ENCODE assay signal across 9 cellular contexts in genomic region chr22:17896552-17896951, GRCh38.
DNase-seq lines count a peak whose midpoint lies in the region; ATAC-seq, FAIRE-seq and TF ChIP-seq lines count a peak whose summit lies in the region.
"Had no signal": no experiment of that assay in that cellular context is flagged by ENCODE, and none has a peak within 500 bp of the region (broad histone marks: within the 10 kb centered on the region; RNA-seq: fewer than 3 reads in every experiment).

No MANE protein-coding gene starts in this region.

- no peak for DNase-seq in astrocyte (ENCODE audit: low read depth)
- DNase-seq in left ventricle myocardium inferior: peak; percentile 44
- no peak for DNase-seq in sciatic nerve (ENCODE audit: low spot score)
- no peak for DNase-seq in CD1c-positive myeloid dendritic cell (ENCODE audit: extremely low spot score)
- no peak for DNase-seq in GM20000 (ENCODE audit: low spot score)
- no peak for DNase-seq in activated CD8-positive, alpha-beta T cell treated with anti-CD3 and anti-CD28 coated beads, Interleukin-2, amount 10 ng/mL, durations not matched to agents 7 days and 5 days
- DNase-seq: NCI-H748 treated with DMSO at 0.1 percent for 48 hours had no signal

- H3K4me1 ChIP-seq in astrocyte (ENCODE audit: insufficient read depth, low read length) (no peaks in the 10 kb centered on the region), left ventricle myocardium inferior (peaks cover 36% of the 10 kb centered on the region)

- H3K9ac ChIP-seq in astrocyte (ENCODE audit: low read length): no peak overlapping the region

- H3K36me3 Mint-ChIP-seq in astrocyte (ENCODE audit: low read depth, unreplicated experiment): peaks cover 22% of the 10 kb centered on the region
- H3K36me3 Mint-ChIP-seq in activated CD8-positive, alpha-beta T cell treated with anti-CD3 and anti-CD28 coated beads, Interleukin-2, amount 10 ng/mL, durations not matched to agents 7 days and 5 days (ENCODE audit: low read depth): peaks cover 12% of the 10 kb centered on the region

- peaks cover 3% of the 10 kb centered on the region for H3K79me2 ChIP-seq in astrocyte (ENCODE audit: insufficient read depth, low read length)

- peak; percentile 50 for ATAC-seq in sciatic nerve
- ATAC-seq in activated CD8-positive, alpha-beta T cell treated with anti-CD3 and anti-CD28 coated beads, Interleukin-2, amount 10 ng/mL, durations not matched to agents 7 days and 5 days: no peak
- ATAC-seq in GM21447 (IDR thresholded peaks at IDR 0.05; ENCODE audit: unreplicated experiment): no peak

- H3K4me2 ChIP-seq in astrocyte (ENCODE audit: low read length): no peak overlapping the region

- CTCF ChIA-PET in activated CD8-positive, alpha-beta T cell treated with anti-CD3 and anti-CD28 coated beads, Interleukin-2, amount 10 ng/mL, durations not matched to agents 7 days and 5 days (lab: Charles Lee): no interaction called here

- FAIRE-seq in astrocyte (lab: Jason Lieb, UNC): no peak

- H2AFZ ChIP-seq in astrocyte (ENCODE audit: low read depth, low read length): no peak overlapping the region

- peaks cover 11% of the 10 kb centered on the region for H4K20me1 ChIP-seq in astrocyte (ENCODE audit: insufficient read depth, low read length)

- intact Hi-C loops in left ventricle myocardium inferior (cut with micrococcal nuclease): no loop called here
- intact Hi-C loops in sciatic nerve (cut with DNase I): no loop called here

- H3K27ac Mint-ChIP-seq in astrocyte (ENCODE audit: unreplicated experiment): no peak overlapping the region
- H3K27ac Mint-ChIP-seq in activated CD8-positive, alpha-beta T cell treated with anti-CD3 and anti-CD28 coated beads, Interleukin-2, amount 10 ng/mL, durations not matched to agents 7 days and 5 days: no peak overlapping the region

- POLR2A ChIA-PET in activated CD8-positive, alpha-beta T cell treated with anti-CD3 and anti-CD28 coated beads, Interleukin-2, amount 10 ng/mL, durations not matched to agents 7 days and 5 days (lab: Charles Lee): no interaction called here

- TF ChIP-seq CTCF in GM12875 (IDR thresholded peaks at IDR 0.05; ENCODE audit: borderline replicate concordance, insufficient read depth, low read depth, low read length) (peak; percentile 26; the same call in 1 of the 2 replicates), astrocyte (IDR thresholded peaks at IDR 0.05; ENCODE audit: insufficient read depth, low read depth, low read length) (peak; percentile 27), left ventricle myocardium inferior (IDR thresholded peaks at IDR 0.05; ENCODE audit: borderline replicate concordance) (peak; percentile 59), GM20000 (IDR thresholded peaks at IDR 0.05; ENCODE audit: extremely low read depth, missing control alignments) (no peak)

- H3K36me3 ChIP-seq in astrocyte (ENCODE audit: insufficient read depth, low read length) (peaks cover 11% of the 10 kb centered on the region), left ventricle myocardium inferior (peaks cover 87% of the 10 kb centered on the region)

- H3K27me3 ChIP-seq in astrocyte (ENCODE audit: insufficient read depth, low read length) (no peaks in the 10 kb centered on the region), left ventricle myocardium inferior (ENCODE audit: low read depth) (no peaks in the 10 kb centered on the region)

- H3K4me1 Mint-ChIP-seq in astrocyte (ENCODE audit: low read depth, unreplicated experiment): peaks cover 3% of the 10 kb centered on the region
- no peaks in the 10 kb centered on the region for H3K4me1 Mint-ChIP-seq in activated CD8-positive, alpha-beta T cell treated with anti-CD3 and anti-CD28 coated beads, Interleukin-2, amount 10 ng/mL, durations not matched to agents 7 days and 5 days (ENCODE audit: low read depth)

- H3K9me3 ChIP-seq in astrocyte (ENCODE audit: insufficient read depth, low read depth, low read length) (no peaks in the 10 kb centered on the region), left ventricle myocardium inferior (replicated peaks) (no peaks in the 10 kb centered on the region)

- H3K4me3 Mint-ChIP-seq in astrocyte (ENCODE audit: unreplicated experiment): no peak overlapping the region
- H3K4me3 Mint-ChIP-seq in activated CD8-positive, alpha-beta T cell treated with anti-CD3 and anti-CD28 coated beads, Interleukin-2, amount 10 ng/mL, durations not matched to agents 7 days and 5 days: no peak overlapping the region

- no peak overlapping the region for H3K27ac ChIP-seq in astrocyte (ENCODE audit: low read depth, low read length)
- peak overlapping the region; percentile 79 for H3K27ac ChIP-seq in left ventricle myocardium inferior (replicated peaks)

- H3K4me3 ChIP-seq in GM12875 (ENCODE audit: low read depth, low read length) (no peak overlapping the region), astrocyte (ENCODE audit: insufficient read depth, low read depth, low read length) (no peak overlapping the region), left ventricle myocardium inferior (no peak overlapping the region)

- H3K27me3 Mint-ChIP-seq in astrocyte (ENCODE audit: low read depth, unreplicated experiment): no peaks in the 10 kb centered on the region
- no peaks in the 10 kb centered on the region for H3K27me3 Mint-ChIP-seq in activated CD8-positive, alpha-beta T cell treated with anti-CD3 and anti-CD28 coated beads, Interleukin-2, amount 10 ng/mL, durations not matched to agents 7 days and 5 days (ENCODE audit: low read depth)

- H3K9me3 Mint-ChIP-seq in astrocyte (ENCODE audit: unreplicated experiment): peaks cover 1% of the 10 kb centered on the region
- H3K9me3 Mint-ChIP-seq in activated CD8-positive, alpha-beta T cell treated with anti-CD3 and anti-CD28 coated beads, Interleukin-2, amount 10 ng/mL, durations not matched to agents 7 days and 5 days (ENCODE audit: insufficient read depth): no peaks in the 10 kb centered on the region
